ENCODE assay signal across 13 cellular contexts in genomic region chr14:68172664-68173063, GRCh38.
DNase-seq lines count a peak whose midpoint lies in the region; ATAC-seq and TF ChIP-seq lines count a peak whose summit lies in the region.
"Had no signal": no experiment of that assay in that cellular context is flagged by ENCODE, and none has a peak within 500 bp of the region (broad histone marks: within the 10 kb centered on the region; RNA-seq: fewer than 3 reads in every experiment).

No MANE protein-coding gene starts in this region.

- no peaks in the 10 kb centered on the region for H3K9me3 ChIP-seq in adipocyte (ENCODE audit: control insufficient read depth, low read length)
- H3K9me3 ChIP-seq in upper lobe of right lung, result no peaks in the 10 kb centered on the region

- H3K9ac ChIP-seq in adipocyte (ENCODE audit: low read length), result no peak overlapping the region

- intact Hi-C loops in upper lobe of right lung (cut with DNase I), result no loop called here

- H3K4me1 ChIP-seq in adipocyte (ENCODE audit: control insufficient read depth, insufficient read depth, low read length), result peaks cover 31% of the 10 kb centered on the region
- H3K4me1 ChIP-seq in upper lobe of right lung, result peaks cover 7% of the 10 kb centered on the region

- TF ChIP-seq CTCF in upper lobe of right lung (IDR thresholded peaks at IDR 0.05), result no peak

- H3K4me3 ChIP-seq in adipocyte (ENCODE audit: low read length) (no peak overlapping the region), upper lobe of right lung (no peak overlapping the region)
- H3K4me3 ChIP-seq: cardiac muscle cell had no signal

- no peak overlapping the region for H3K27ac ChIP-seq in upper lobe of right lung
- H3K27ac ChIP-seq: cardiac muscle cell had no signal

- no peaks in the 10 kb centered on the region for H3K27me3 ChIP-seq in adipocyte (replicated peaks; ENCODE audit: control insufficient read depth, insufficient read depth, low read length)
- no peaks in the 10 kb centered on the region for H3K27me3 ChIP-seq in upper lobe of right lung
- H3K27me3 ChIP-seq: cardiac muscle cell had no signal

- peak; percentile 16 for DNase-seq in DMS 273 (lab: John Stamatoyannopoulos, UW; ENCODE audit: unreplicated experiment)
- DNase-seq in DMS 273 treated with DMSO at 0.1 percent for 48 hours (lab: John Stamatoyannopoulos, UW), result no peak
- peak; percentile 46 for DNase-seq in adipocyte (ENCODE audit: low read depth)
- DNase-seq in left kidney (ENCODE audit: low read depth, low spot score), result peak; percentile 83
- no peak for DNase-seq in upper lobe of right lung
- no peak for DNase-seq in activated CD8-positive, alpha-beta memory T cell treated with anti-CD3 and anti-CD28 coated beads, Interleukin-2, amount 50 U/mL, for 4 hours
- no peak for DNase-seq in activated effector memory CD4-positive, alpha-beta T cell treated with Interleukin-2 at 50 U/mL for 16 hours
- DNase-seq in cerebellar cortex (ENCODE audit: low spot score), result no peak
- DNase-seq: 8988T; activated CD8-positive, alpha-beta memory T cell treated with anti-CD3 and anti-CD28 coated beads, Interleukin-2, amount 50 U/mL, for 48 hours; head of caudate nucleus; Kasumi-1 had no signal

- ATAC-seq in upper lobe of right lung, result peak; percentile 89

- H3K36me3 ChIP-seq in adipocyte (ENCODE audit: control insufficient read depth, insufficient read depth, low read length, severe bottlenecking) (no peaks in the 10 kb centered on the region), upper lobe of right lung (no peaks in the 10 kb centered on the region)
- H3K36me3 ChIP-seq: cardiac muscle cell had no signal

Comparison
In these comparisons a context has a peak if more than half of its experiments do, and no peak if none do; other contexts are left out.
1. DNase-seq: peak in DMS 273 (single experiment), adipocyte (single experiment) and left kidney (single experiment); none in DMS 273 treated with DMSO at 0.1 percent for 48 hours (single experiment), upper lobe of right lung (single experiment), activated CD8-positive, alpha-beta memory T cell treated with anti-CD3 and anti-CD28 coated beads, Interleukin-2, amount 50 U/mL, for 4 hours (single experiment), activated effector memory CD4-positive, alpha-beta T cell treated with Interleukin-2 at 50 U/mL for 16 hours (single experiment) and cerebellar cortex (single experiment).